In the genomic region with DNA sequence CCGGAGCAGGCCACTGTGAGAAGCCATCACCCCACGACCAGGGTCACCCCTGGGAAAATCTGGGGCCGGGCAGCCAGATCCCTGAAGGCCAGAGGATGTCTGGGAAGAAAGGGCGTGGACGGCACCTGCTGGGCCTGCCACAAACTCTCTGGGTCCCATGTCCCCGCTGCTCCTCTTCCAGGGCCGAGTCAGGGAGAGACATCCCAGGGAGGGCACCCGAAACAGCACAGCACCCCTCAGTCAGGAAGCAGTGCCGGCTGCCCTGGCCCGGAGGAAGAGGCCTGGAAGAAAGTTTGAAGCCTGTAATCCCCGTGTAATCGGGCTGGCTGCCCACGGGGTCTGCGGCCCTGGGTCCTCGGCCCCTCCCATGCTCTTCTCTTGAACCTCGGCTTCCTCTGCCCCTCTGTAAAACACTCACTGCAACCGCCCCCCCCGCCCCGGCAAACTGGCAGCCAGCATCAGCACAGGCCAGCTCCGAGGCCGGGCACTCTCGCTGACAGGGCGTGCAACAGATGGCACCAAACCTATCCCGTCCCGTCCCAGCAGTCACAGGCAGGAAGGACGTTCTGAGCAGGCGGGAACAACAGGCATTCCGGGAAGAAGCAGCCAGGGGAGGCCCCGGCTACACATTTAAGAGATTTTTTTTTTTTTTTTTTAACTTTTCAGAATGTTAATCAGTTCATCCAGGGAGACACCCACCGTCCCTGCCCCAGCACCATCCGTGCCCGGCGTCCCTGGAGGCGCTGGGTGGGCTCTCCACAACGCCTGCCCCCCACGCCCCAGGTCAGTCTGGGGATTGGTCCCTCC, we compare ENCODE assay signal across 8 cellular contexts. TPM values are rescaled to one million over a fixed set of nuclear protein-coding genes. Genes with fewer than 3 reads are reported as not detected.
A peak's percentile ranks its signal among the peaks of the same experiment; 100 is the strongest.
DNase-seq lines count a peak whose midpoint lies in the region; ATAC-seq and TF ChIP-seq lines count a peak whose summit lies in the region.

No MANE protein-coding gene starts in this region.

- no peaks in the 10 kb centered on the region for H3K27me3 ChIP-seq in duodenal mucosa (ENCODE audit: control insufficient read depth in 1 of 2, insufficient read depth in 2 of 2, low read length in 2 of 2)
- H3K27me3 ChIP-seq in lower lobe of right lung (ENCODE audit: low read depth): no peaks in the 10 kb centered on the region
- no peaks in the 10 kb centered on the region for H3K27me3 ChIP-seq in tibial nerve

- DNase-seq in GM12864 (ENCODE audit: low read depth) (no peak), RKO (ENCODE audit: low spot score) (peak; percentile 78), lower lobe of right lung (peak; percentile 50), tibial nerve (ENCODE audit: low spot score in 2 of 2) (peak in 1 of 2 donors; percentile 61)
- no peak for DNase-seq in effector CD4-positive, alpha-beta T cell
- DNase-seq in effector CD8-positive, alpha-beta T cell (lab: John Stamatoyannopoulos, UW): no peak

- peaks cover 16 to 33% of the 10 kb centered on the region in 2 donors for H3K4me1 ChIP-seq in duodenal mucosa (ENCODE audit: control insufficient read depth in 1 of 2, insufficient read depth in 2 of 2, low read length in 2 of 2)
- H3K4me1 ChIP-seq in lower lobe of right lung: peaks cover 69% of the 10 kb centered on the region
- peaks cover 0 to 73% (median 41%) of the 10 kb centered on the region in 4 donors for H3K4me1 ChIP-seq in tibial nerve

- TF ChIP-seq CTCF in GM12864 (IDR thresholded peaks at IDR 0.05; ENCODE audit: low read depth, low read length, missing control alignments) (no peak), lower lobe of right lung (IDR thresholded peaks at IDR 0.05) (no peak), tibial nerve (IDR thresholded peaks at IDR 0.05) (no peak)

- H3K27ac ChIP-seq in duodenal mucosa (ENCODE audit: low read depth, low read length): peak overlapping the region; percentile 85
- H3K27ac ChIP-seq in lower lobe of right lung: peak overlapping the region; percentile 96
- H3K27ac ChIP-seq in tibial nerve: peak overlapping the region; percentile 94 to 99 (median 96)

- WGBS in tibial nerve, 2 donors: 9 to 11% methylated on average over 26 to 34 of the region's 36 CpGs

- H3K36me3 ChIP-seq in duodenal mucosa (ENCODE audit: control insufficient read depth in 1 of 2, insufficient read depth in 2 of 2, low read length in 2 of 2) (peaks cover 5 to 20% of the 10 kb centered on the region in 2 donors), lower lobe of right lung (no peaks in the 10 kb centered on the region), tibial nerve (peaks cover 0 to 16% (median 0%) of the 10 kb centered on the region in 3 donors)

- peak; percentile 39 to 63 for ATAC-seq in lower lobe of right lung
- ATAC-seq in HG03432 (IDR thresholded peaks at IDR 0.05; ENCODE audit: unreplicated experiment): no peak

- H3K9ac ChIP-seq in duodenal mucosa (ENCODE audit: low read depth in 1 of 2, low read length in 2 of 2): peak overlapping the region; percentile 81 to 83

- TF ChIP-seq EP300 in tibial nerve (IDR thresholded peaks at IDR 0.05): peak in 1 of 2 donors; percentile 36

- H3K4me3 ChIP-seq in GM12864 (ENCODE audit: low read depth, low read length) (peak overlapping the region; percentile 91), duodenal mucosa (ENCODE audit: low read depth in 1 of 2, low read length in 2 of 2) (peak overlapping the region; percentile 80 to 85), lower lobe of right lung (peak overlapping the region; percentile 79), tibial nerve (peak overlapping the region; percentile 68 to 97 (median 88))

- no peak for TF ChIP-seq POLR2A in tibial nerve (IDR thresholded peaks at IDR 0.05)

- intact Hi-C loops in lower lobe of right lung (cut with DNase I): no loop called here

- H3K9me3 ChIP-seq in duodenal mucosa (ENCODE audit: control insufficient read depth in 1 of 2, low read length in 2 of 2): no peaks in the 10 kb centered on the region
- no peaks in the 10 kb centered on the region for H3K9me3 ChIP-seq in lower lobe of right lung
- H3K9me3 ChIP-seq in tibial nerve: no peaks in the 10 kb centered on the region

RNA-seq across cellular contexts. Expression of a gene that starts 1.5 kb away (rescaled TPM):
- total RNA-seq in lower lobe of right lung: 91.6 TPM
- 100 to 1,000 TPM in 1 of 4 donors, 10 to 100 TPM in 3; 26.6 to 105 (median 39.3) TPM for total RNA-seq in tibial nerve

RNA-seq across cellular contexts. Expression of a gene that starts 33.0 kb away (rescaled TPM):
- total RNA-seq in lower lobe of right lung: 50.5 TPM
- total RNA-seq in tibial nerve: 10 to 100 TPM; 52.5 to 91.2 (median 68.7) TPM

Comparison
In these comparisons a context has a peak if more than half of its experiments do, and no peak if none do; other contexts are left out.
1. DNase-seq: peak in RKO (single experiment) and lower lobe of right lung (single experiment); none in GM12864 (single experiment), effector CD4-positive, alpha-beta T cell (single experiment) and effector CD8-positive, alpha-beta T cell (single experiment).
2. Peak in every context shown above with its lines, with median percentiles within 50 percentile points of each other: H3K4me3 ChIP-seq and H3K27ac ChIP-seq.